In genomic region chr2:54708584-54709340, GRCh38 we compare ENCODE assay signal across 8 cellular contexts. TPM values are rescaled to one million over a fixed set of nuclear protein-coding genes. Genes with fewer than 3 reads are reported as not detected.
DNase-seq lines count a peak whose midpoint lies in the region; ATAC-seq and TF ChIP-seq lines count a peak whose summit lies in the region.

No MANE protein-coding gene starts in this region.

- no peaks in the 10 kb centered on the region for H3K9me3 Mint-ChIP-seq in HFFc6
- no peaks in the 10 kb centered on the region for H3K9me3 Mint-ChIP-seq in activated naive CD8-positive, alpha-beta T cell treated with anti-CD3 and anti-CD28 coated beads, Interleukin-2, amount 50 U/mL, for 24 hours
- H3K9me3 Mint-ChIP-seq in stimulated activated naive CD8-positive, alpha-beta T cell treated with anti-CD3 and anti-CD28 coated beads, Interleukin-15, Interleukin-2, amounts not matched to agents 100 ng/mL and 50 ng/mL, for 24 hours = no peaks in the 10 kb centered on the region

- H3K27ac Mint-ChIP-seq in HFFc6 = no peak overlapping the region
- no peak overlapping the region for H3K27ac Mint-ChIP-seq in activated naive CD8-positive, alpha-beta T cell treated with anti-CD3 and anti-CD28 coated beads, Interleukin-2, amount 50 U/mL, for 24 hours
- H3K27ac Mint-ChIP-seq in stimulated activated naive CD8-positive, alpha-beta T cell treated with anti-CD3 and anti-CD28 coated beads, Interleukin-15, Interleukin-2, amounts not matched to agents 100 ng/mL and 50 ng/mL, for 24 hours = no peak overlapping the region

- TF ChIP-seq CTCF in AG09309 (IDR thresholded peaks at IDR 0.05; ENCODE audit: control insufficient read depth, insufficient read depth, low read depth, low read length, missing control alignments) = peak; percentile 10
- peak; percentile 18; the same call in 1 of the 2 replicates for TF ChIP-seq CTCF in HFFc6 (IDR thresholded peaks at IDR 0.05)

- DNase-seq in AG09309 (ENCODE audit: low read depth) (no peak), HFFc6 (no peak), iris pigment epithelial cell (ENCODE audit: low read depth) (peak; percentile 27), NOMO-1 treated with dmso at 0.1 percent for 144 hours (lab: John Stamatoyannopoulos, UW; ENCODE audit: unreplicated experiment) (no peak), HPDE6-E6E7 (ENCODE audit: extremely low spot score) (no peak)
- DNase-seq in activated naive CD8-positive, alpha-beta T cell treated with anti-CD3 and anti-CD28 coated beads, Interleukin-2, amount 50 U/mL, for 24 hours = peak; percentile 16

- H3K27me3 Mint-ChIP-seq in HFFc6 (ENCODE audit: insufficient read depth) = peaks cover 8% of the 10 kb centered on the region; the same call in 1 of the 2 replicates
- H3K27me3 Mint-ChIP-seq in activated naive CD8-positive, alpha-beta T cell treated with anti-CD3 and anti-CD28 coated beads, Interleukin-2, amount 50 U/mL, for 24 hours = peaks cover 27% of the 10 kb centered on the region
- H3K27me3 Mint-ChIP-seq in stimulated activated naive CD8-positive, alpha-beta T cell treated with anti-CD3 and anti-CD28 coated beads, Interleukin-15, Interleukin-2, amounts not matched to agents 100 ng/mL and 50 ng/mL, for 24 hours = peaks cover 30% of the 10 kb centered on the region

- H3K36me3 Mint-ChIP-seq in HFFc6 (ENCODE audit: low read depth) = no peaks in the 10 kb centered on the region
- H3K36me3 Mint-ChIP-seq in activated naive CD8-positive, alpha-beta T cell treated with anti-CD3 and anti-CD28 coated beads, Interleukin-2, amount 50 U/mL, for 24 hours (ENCODE audit: low read depth) = no peaks in the 10 kb centered on the region
- H3K36me3 Mint-ChIP-seq in stimulated activated naive CD8-positive, alpha-beta T cell treated with anti-CD3 and anti-CD28 coated beads, Interleukin-15, Interleukin-2, amounts not matched to agents 100 ng/mL and 50 ng/mL, for 24 hours (ENCODE audit: low read depth) = no peaks in the 10 kb centered on the region

- H3K4me3 Mint-ChIP-seq in HFFc6 = peak overlapping the region; percentile 53
- H3K4me3 Mint-ChIP-seq in activated naive CD8-positive, alpha-beta T cell treated with anti-CD3 and anti-CD28 coated beads, Interleukin-2, amount 50 U/mL, for 24 hours = peak overlapping the region; percentile 45
- peak overlapping the region; percentile 64 for H3K4me3 Mint-ChIP-seq in stimulated activated naive CD8-positive, alpha-beta T cell treated with anti-CD3 and anti-CD28 coated beads, Interleukin-15, Interleukin-2, amounts not matched to agents 100 ng/mL and 50 ng/mL, for 24 hours

- H3K4me3 ChIP-seq in AG09309 (ENCODE audit: control insufficient read depth, low read depth, low read length) = peak overlapping the region; percentile 44

- ATAC-seq in activated naive CD8-positive, alpha-beta T cell treated with anti-CD3 and anti-CD28 coated beads, Interleukin-2, amount 50 U/mL, for 24 hours = peak; percentile 66
- ATAC-seq in GM19395 (IDR thresholded peaks at IDR 0.05; ENCODE audit: unreplicated experiment) = no peak

- no peaks in the 10 kb centered on the region for H3K4me1 Mint-ChIP-seq in HFFc6 (ENCODE audit: low read depth)
- H3K4me1 Mint-ChIP-seq in activated naive CD8-positive, alpha-beta T cell treated with anti-CD3 and anti-CD28 coated beads, Interleukin-2, amount 50 U/mL, for 24 hours = peaks cover 3% of the 10 kb centered on the region
- H3K4me1 Mint-ChIP-seq in stimulated activated naive CD8-positive, alpha-beta T cell treated with anti-CD3 and anti-CD28 coated beads, Interleukin-15, Interleukin-2, amounts not matched to agents 100 ng/mL and 50 ng/mL, for 24 hours (ENCODE audit: low read depth) = peaks cover 3% of the 10 kb centered on the region

RNA-seq across cellular contexts. Expression of gene EML6, which starts 14.7 kb away (rescaled TPM):
- total RNA-seq in HFFc6 (2021; fragmentation: NEBNext Ultra II Directional; extraction: Animal tissue kit (Norgen Biotek cat#: 25700)) = under 1 TPM; 0.05 to 0.37 (median 0.25) TPM

Comparison
In these comparisons a context has a peak if more than half of its experiments do, and no peak if none do; other contexts are left out.
1. DNase-seq: peak in activated naive CD8-positive, alpha-beta T cell treated with anti-CD3 and anti-CD28 coated beads, Interleukin-2, amount 50 U/mL, for 24 hours (single experiment) and iris pigment epithelial cell (single experiment); none in AG09309 (single experiment), HFFc6 (single experiment), NOMO-1 treated with dmso at 0.1 percent for 144 hours (single experiment) and HPDE6-E6E7 (single experiment).
2. Peak in every context shown above with its lines, with median percentiles within 50 percentile points of each other: H3K4me3 Mint-ChIP-seq.